ENCODE assay signal across 9 cellular contexts in genomic region chr14:105060751-105061427, GRCh38. TPM values are rescaled to one million over a fixed set of nuclear protein-coding genes. Genes with fewer than 3 reads are reported as not detected.
DNase-seq lines count a peak whose midpoint lies in the region; ATAC-seq and TF ChIP-seq lines count a peak whose summit lies in the region.
"Had no signal": no experiment of that assay in that cellular context is flagged by ENCODE, and none has a peak within 500 bp of the region (broad histone marks: within the 10 kb centered on the region; RNA-seq: fewer than 3 reads in every experiment).

No MANE protein-coding gene starts in this region.

- 76 to 80% methylated on average over 18 to 30 of the region's 30 CpGs for WGBS in GM23248 (ENCODE audit: low coverage in 1 of 2, low lambda C conversion rate in 2 of 2, missing lambda C conversion rate in 2 of 2), 2 experiments

- POLR2A ChIA-PET in activated B cell treated with CpG ODN at 0.5 μM for 24 hours (lab: Charles Lee), result interaction anchor here (0.6 to 3.1 kb wide), 12 partner anchors 10 to 188 kb away, joined by 3 to 26 read pairs (median 6); partner anchors contain the start of genes CDCA4, CLBA1 and PLD4

- no peaks in the 10 kb centered on the region for H3K79me2 ChIP-seq in GM23248 (ENCODE audit: insufficient read depth)

- H3K4me3 ChIP-seq in skin epidermis (peak overlapping the region in 6 of 7 experiments; percentile 10 to 31 (median 23)), GM23248 (no peak overlapping the region)

- CTCF ChIA-PET in activated B cell treated with CpG ODN at 0.5 μM for 24 hours (lab: Charles Lee), result interaction anchor here (0.8 to 7.7 kb wide), 4 partner anchors 9 to 291 kb away, joined by 3 to 56 read pairs (median 4); no protein-coding TSS in a partner anchor

- no peaks in the 10 kb centered on the region for H3K4me1 ChIP-seq in GM23248 (ENCODE audit: insufficient read depth)

- in situ Hi-C loops in GM23248 (cut with MboI), result no loop called here

- H3K9me3 Mint-ChIP-seq in activated B cell treated with CpG ODN at 0.5 μM for 24 hours, result no peaks in the 10 kb centered on the region
- H3K9me3 Mint-ChIP-seq in glutamatergic neuron (ENCODE audit: unreplicated experiment), result peaks cover 9% of the 10 kb centered on the region
- H3K9me3 Mint-ChIP-seq in endothelial cell (ENCODE audit: unreplicated experiment), result no peaks in the 10 kb centered on the region

- no peak for TF ChIP-seq CTCF in activated B cell treated with CpG ODN at 0.5 μM for 24 hours (IDR thresholded peaks at IDR 0.05)
- TF ChIP-seq CTCF in glutamatergic neuron (IDR thresholded peaks at IDR 0.05; ENCODE audit: partially characterized antibody, unreplicated experiment), result no peak
- no peak for TF ChIP-seq CTCF in endothelial cell (IDR thresholded peaks at IDR 0.05; ENCODE audit: unreplicated experiment)

- TF ChIP-seq POLR2A in GM19099 (IDR thresholded peaks at IDR 0.05; ENCODE audit: extremely low read depth, insufficient read length, low read depth), result peak; percentile 45

- no peak overlapping the region for H2AFZ ChIP-seq in GM23248

- no peaks in the 10 kb centered on the region for H4K20me1 ChIP-seq in GM23248 (ENCODE audit: insufficient read depth)

- DNase-seq in activated B cell treated with CpG ODN at 0.5 μM for 24 hours (no peak), glutamatergic neuron (peak; percentile 76), GM23248 (no peak), midbrain (lab: John Stamatoyannopoulos, UW) (no peak), endothelial cell (ENCODE audit: low spot score) (no peak)
- DNase-seq: NCI-H69 had no signal

- H3K4me1 Mint-ChIP-seq in activated B cell treated with CpG ODN at 0.5 μM for 24 hours, result peaks cover 68% of the 10 kb centered on the region
- H3K4me1 Mint-ChIP-seq in glutamatergic neuron (ENCODE audit: low read depth, unreplicated experiment), result peaks cover 9% of the 10 kb centered on the region
- peaks cover 20% of the 10 kb centered on the region for H3K4me1 Mint-ChIP-seq in endothelial cell (ENCODE audit: unreplicated experiment)

- H3K27me3 Mint-ChIP-seq in activated B cell treated with CpG ODN at 0.5 μM for 24 hours (no peaks in the 10 kb centered on the region), glutamatergic neuron (ENCODE audit: unreplicated experiment) (peaks cover 9% of the 10 kb centered on the region), endothelial cell (ENCODE audit: unreplicated experiment) (peaks cover 16% of the 10 kb centered on the region)

- H3K4me3 Mint-ChIP-seq in activated B cell treated with CpG ODN at 0.5 μM for 24 hours, result peak overlapping the region; percentile 90
- no peak overlapping the region for H3K4me3 Mint-ChIP-seq in glutamatergic neuron (ENCODE audit: unreplicated experiment)
- no peak overlapping the region for H3K4me3 Mint-ChIP-seq in endothelial cell (ENCODE audit: unreplicated experiment)

- no peak overlapping the region for H3K9ac ChIP-seq in GM23248

- H3F3A ChIP-seq in GM23248 (ENCODE audit: insufficient read depth), result no peaks in the 10 kb centered on the region

- no peak overlapping the region for H3K4me2 ChIP-seq in GM23248 (ENCODE audit: unreplicated experiment)

- H3K36me3 Mint-ChIP-seq in activated B cell treated with CpG ODN at 0.5 μM for 24 hours (ENCODE audit: low read depth), result peaks cover 40% of the 10 kb centered on the region
- H3K36me3 Mint-ChIP-seq in glutamatergic neuron (ENCODE audit: unreplicated experiment), result no peaks in the 10 kb centered on the region
- peaks cover 4% of the 10 kb centered on the region for H3K36me3 Mint-ChIP-seq in endothelial cell (ENCODE audit: low read depth, unreplicated experiment)

- H3K27me3 ChIP-seq in GM23248 (replicated peaks; ENCODE audit: insufficient read depth), result no peaks in the 10 kb centered on the region

- intact Hi-C loops in activated B cell treated with CpG ODN at 0.5 μM for 24 hours (cut with micrococcal nuclease), result loop anchor here (1.0 to 5.0 kb wide), 2 partner anchors 9 to 134 kb away; no protein-coding TSS in a partner anchor

- H3K27ac Mint-ChIP-seq in activated B cell treated with CpG ODN at 0.5 μM for 24 hours (peak overlapping the region; percentile 89), glutamatergic neuron (ENCODE audit: unreplicated experiment) (no peak overlapping the region), endothelial cell (ENCODE audit: unreplicated experiment) (no peak overlapping the region)

- H3K36me3 ChIP-seq in GM23248 (ENCODE audit: low read depth), result no peaks in the 10 kb centered on the region

- H3K27ac ChIP-seq in skin epidermis, result peak overlapping the region; percentile 38 to 96 (median 73)
- H3K27ac ChIP-seq in GM23248, result no peak overlapping the region

- H3K9me3 ChIP-seq in GM23248 (ENCODE audit: low read depth), result no peaks in the 10 kb centered on the region

- ATAC-seq in activated B cell treated with CpG ODN at 0.5 μM for 24 hours (ENCODE audit: low read depth), result peak; percentile 8
- no peak for ATAC-seq in GM19395 (IDR thresholded peaks at IDR 0.05; ENCODE audit: unreplicated experiment)

- H3K9me2 ChIP-seq in GM23248 (ENCODE audit: insufficient read depth), result no peaks in the 10 kb centered on the region

RNA-seq across cellular contexts. Expression of gene GPR132, which starts 4.3 kb away (rescaled TPM):
- total RNA-seq in activated B cell treated with CpG ODN at 0.5 μM for 24 hours, result 43.4 and 48.5 TPM in 2 replicates
- total RNA-seq in glutamatergic neuron (ENCODE audit: unreplicated experiment), result not detected
- not detected in 2 replicates for total RNA-seq in GM23248 (2014; rRNA removed; shearing (Covaris generic))
- not detected in 2 replicates for polyA plus RNA-seq in GM23248 (2016; fragmentation: Nextera tagmentation; extraction: Ambion mirVana)
- not detected for total RNA-seq in endothelial cell (ENCODE audit: unreplicated experiment)

RNA-seq across cellular contexts. Expression of gene CDCA4, which starts 40.0 kb away (rescaled TPM):
- total RNA-seq in activated B cell treated with CpG ODN at 0.5 μM for 24 hours (11.7 and 13.6 TPM in 2 replicates), glutamatergic neuron (ENCODE audit: unreplicated experiment) (23.2 TPM), endothelial cell (ENCODE audit: unreplicated experiment) (40.1 TPM)
- 25.5 and 27.5 TPM in 2 replicates for total RNA-seq in GM23248 (2014; rRNA removed; shearing (Covaris generic))
- 24.0 and 26.8 TPM in 2 replicates for polyA plus RNA-seq in GM23248 (2016; fragmentation: Nextera tagmentation; extraction: Ambion mirVana)

Comparison
In these comparisons a context has a peak if more than half of its experiments do, and no peak if none do; other contexts are left out.
1. RNA of gene GPR132, which starts 4.3 kb away (total RNA-seq): 43.4 to 48.5 TPM in activated B cell treated with CpG ODN at 0.5 μM for 24 hours; not detected in endothelial cell (single experiment), not detected in glutamatergic neuron (single experiment) and not detected in GM23248; every median in the first group is over 10 times any median in the second.